In genomic region chr2:229392214-229392613, GRCh38 we compare ENCODE assay signal across 18 cellular contexts.
DNase-seq lines count a peak whose midpoint lies in the region; ATAC-seq and TF ChIP-seq lines count a peak whose summit lies in the region.
"Had no signal": no experiment of that assay in that cellular context is flagged by ENCODE, and none has a peak within 500 bp of the region (broad histone marks: within the 10 kb centered on the region; RNA-seq: fewer than 3 reads in every experiment).

No MANE protein-coding gene starts in this region.

- TF ChIP-seq POLR2A in breast epithelium (IDR thresholded peaks at IDR 0.05): no peak

- peaks cover 57% of the 10 kb centered on the region for H3K36me3 Mint-ChIP-seq in MCF 10A (ENCODE audit: insufficient read depth, unreplicated experiment)
- H3K36me3 Mint-ChIP-seq: CD8-positive, alpha-beta memory T cell had no signal

- H3K4me1 ChIP-seq in breast epithelium: no peaks in the 10 kb centered on the region
- H3K4me1 ChIP-seq in upper lobe of right lung: peaks cover 7% of the 10 kb centered on the region
- H3K4me1 ChIP-seq in SK-N-SH (ENCODE audit: control insufficient read depth in 1 of 2, insufficient read depth in 2 of 2, low read depth in 1 of 2, low read length in 1 of 2): no peaks in the 10 kb centered on the region
- H3K4me1 ChIP-seq: transverse colon had no signal

- TF ChIP-seq CTCF in MCF 10A (IDR thresholded peaks at IDR 0.05; ENCODE audit: unreplicated experiment) (no peak), breast epithelium (IDR thresholded peaks at IDR 0.05) (no peak), fibroblast of pulmonary artery (IDR thresholded peaks at IDR 0.05; ENCODE audit: low read length, missing control alignments) (no peak), upper lobe of right lung (IDR thresholded peaks at IDR 0.05) (no peak), SK-N-SH (IDR thresholded peaks at IDR 0.05) (no peak)

- no peak for TF ChIP-seq RAD21 in SK-N-SH (IDR thresholded peaks at IDR 0.05; ENCODE audit: low read length)

- ATAC-seq in upper lobe of right lung: peak; percentile 65
- ATAC-seq in HG03520 (IDR thresholded peaks at IDR 0.05; ENCODE audit: unreplicated experiment): no peak
- ATAC-seq: GM23338 had no signal

- no peaks in the 10 kb centered on the region for H3K79me2 ChIP-seq in SK-N-SH (ENCODE audit: insufficient read depth)

- peaks cover 3% of the 10 kb centered on the region for H3K9me3 Mint-ChIP-seq in MCF 10A (ENCODE audit: unreplicated experiment)

- no peak overlapping the region for H3K4me3 ChIP-seq in breast epithelium
- no peak overlapping the region for H3K4me3 ChIP-seq in fibroblast of pulmonary artery (replicated peaks; ENCODE audit: low read depth, low read length)
- H3K4me3 ChIP-seq in upper lobe of right lung: no peak overlapping the region
- no peak overlapping the region for H3K4me3 ChIP-seq in SK-N-SH (ENCODE audit: low read depth in 2 of 2, low read length in 1 of 2)
- H3K4me3 ChIP-seq: GM23338, transverse colon had no signal

- H3K27ac Mint-ChIP-seq in MCF 10A (ENCODE audit: low read depth, unreplicated experiment): peak overlapping the region; percentile 16
- H3K27ac Mint-ChIP-seq: CD8-positive, alpha-beta memory T cell; GM23338 had no signal

- H3K9me2 ChIP-seq in SK-N-SH: no peaks in the 10 kb centered on the region

- POLR2A ChIA-PET in MCF 10A (lab: Yijun Ruan, JAX): interaction anchor here (1.1 kb wide), 1 partner anchor 34 kb away, joined by 3 read pairs; no protein-coding TSS in a partner anchor
- POLR2A ChIA-PET in SK-N-SH (lab: Yijun Ruan, JAX): no interaction called here

- no peaks in the 10 kb centered on the region for H3F3A ChIP-seq in SK-N-SH (replicated peaks; ENCODE audit: insufficient read depth)

- DNase-seq in MCF 10A (ENCODE audit: unreplicated experiment) (no peak), breast epithelium (ENCODE audit: low spot score in 2 of 2) (no peak), fibroblast of pulmonary artery (ENCODE audit: low read depth) (peak; percentile 87), medulla oblongata (ENCODE audit: extremely low spot score) (peak; percentile 79), upper lobe of right lung (no peak), SK-N-SH (no peak), HuH-7 (ENCODE audit: low spot score) (no peak)
- DNase-seq: 8988T; activated CD4-positive, alpha-beta T cell treated with anti-CD3 and anti-CD28 coated beads, Interleukin-2, amount 50 U/mL, for 4 hours; CD8-positive, alpha-beta memory T cell; DND-41; Karpas-422; NCI-H1694; OCI-M1; transverse colon had no signal

- no peak overlapping the region for H2AFZ ChIP-seq in SK-N-SH (ENCODE audit: low read depth)
- H2AFZ ChIP-seq: GM23338 had no signal

- no peak for TF ChIP-seq EP300 in SK-N-SH (IDR thresholded peaks at IDR 0.05; ENCODE audit: borderline replicate concordance in 1 of 2, low read depth in 1 of 2, low read length in 1 of 2)

- H3K4me1 Mint-ChIP-seq in MCF 10A (ENCODE audit: insufficient read depth, unreplicated experiment): no peaks in the 10 kb centered on the region
- H3K4me1 Mint-ChIP-seq: CD8-positive, alpha-beta memory T cell; neural crest cell had no signal

- WGBS in SK-N-SH (ENCODE audit: low lambda C conversion rate): 25% methylated on average over 2 of the region's 2 CpGs

- intact Hi-C loops in MCF 10A (cut with micrococcal nuclease): no loop called here
- intact Hi-C loops in breast epithelium (cut with DNase I; ENCODE audit: low total_unique reads): no loop called here
- intact Hi-C loops in upper lobe of right lung (cut with DNase I): no loop called here

- no peaks in the 10 kb centered on the region for H4K20me1 ChIP-seq in SK-N-SH (ENCODE audit: insufficient read depth)

- H3K4me3 Mint-ChIP-seq in MCF 10A (ENCODE audit: unreplicated experiment): no peak overlapping the region
- H3K4me3 Mint-ChIP-seq: CD8-positive, alpha-beta memory T cell; GM23338; neural crest cell had no signal

- H3K4me2 ChIP-seq in SK-N-SH: no peak overlapping the region
- H3K4me2 ChIP-seq: GM23338 had no signal

- CTCF ChIA-PET in MCF 10A (lab: Yijun Ruan, JAX) (interaction anchor here (0.6 to 0.7 kb wide), 2 partner anchors 52 to 91 kb away, joined by 4 read pairs; no protein-coding TSS in a partner anchor), SK-N-SH (lab: Yijun Ruan, JAX) (no interaction called here)

- H3K27me3 ChIP-seq in breast epithelium: no peaks in the 10 kb centered on the region
- no peaks in the 10 kb centered on the region for H3K27me3 ChIP-seq in upper lobe of right lung
- no peaks in the 10 kb centered on the region for H3K27me3 ChIP-seq in SK-N-SH (ENCODE audit: insufficient read depth)
- H3K27me3 ChIP-seq: transverse colon had no signal

- no peaks in the 10 kb centered on the region for H3K27me3 Mint-ChIP-seq in MCF 10A (ENCODE audit: insufficient read depth, unreplicated experiment)
- H3K27me3 Mint-ChIP-seq: CD8-positive, alpha-beta memory T cell had no signal

- peak overlapping the region in 1 of 2 donors; percentile 59 for H3K27ac ChIP-seq in breast epithelium
- peak overlapping the region; percentile 36 for H3K27ac ChIP-seq in upper lobe of right lung
- H3K27ac ChIP-seq in SK-N-SH (ENCODE audit: low read depth in 2 of 2, low read length in 1 of 2): no peak overlapping the region

- H3K36me3 ChIP-seq in breast epithelium: no peaks in the 10 kb centered on the region
- no peaks in the 10 kb centered on the region for H3K36me3 ChIP-seq in upper lobe of right lung
- H3K36me3 ChIP-seq in SK-N-SH (replicated peaks in 1 of 2; ENCODE audit: control insufficient read depth in 1 of 2, insufficient read depth in 2 of 2, low read length in 1 of 2): no peaks in the 10 kb centered on the region
- H3K36me3 ChIP-seq: transverse colon had no signal

- no peak overlapping the region for H3K9ac ChIP-seq in SK-N-SH

- BruUV-seq in MCF 10A (replicated peaks; lab: Mats Ljungman, UMichigan): no TSS peak

- peaks cover 0 to 5% of the 10 kb centered on the region in 2 donors for H3K9me3 ChIP-seq in breast epithelium
- no peaks in the 10 kb centered on the region for H3K9me3 ChIP-seq in upper lobe of right lung
- H3K9me3 ChIP-seq in SK-N-SH: no peaks in the 10 kb centered on the region
- H3K9me3 ChIP-seq: transverse colon had no signal

TF ChIP-seq in SK-N-SH, 30 proteins besides CTCF, POLR2A, EP300 and RAD21 (continues in another document):
- no peak for TF ChIP-seq USF2 (IDR thresholded peaks at IDR 0.05; ENCODE audit: borderline replicate concordance, low read depth, low read length)
- TF ChIP-seq RCOR1 (IDR thresholded peaks at IDR 0.05; ENCODE audit: low read length): no peak
- TF ChIP-seq RFX5 (IDR thresholded peaks at IDR 0.05; ENCODE audit: low read length): no peak
- no peak for TF ChIP-seq GATA2 (CRISPR knock-in tag; IDR thresholded peaks at IDR 0.05)
- TF ChIP-seq ELF1 (IDR thresholded peaks at IDR 0.05): no peak
- no peak for TF ChIP-seq REST (IDR thresholded peaks at IDR 0.05; ENCODE audit: low read depth, low read length)
- no peak for TF ChIP-seq FOXJ3 (CRISPR knock-in tag; IDR thresholded peaks at IDR 0.05)
- no peak for TF ChIP-seq YY1 (IDR thresholded peaks at IDR 0.05; ENCODE audit: low read depth)
- TF ChIP-seq NFIC (IDR thresholded peaks at IDR 0.05; ENCODE audit: borderline replicate concordance): no peak
- TF ChIP-seq MXI1 (IDR thresholded peaks at IDR 0.05; ENCODE audit: low read depth, low read length): no peak
- TF ChIP-seq, protein P1, sequence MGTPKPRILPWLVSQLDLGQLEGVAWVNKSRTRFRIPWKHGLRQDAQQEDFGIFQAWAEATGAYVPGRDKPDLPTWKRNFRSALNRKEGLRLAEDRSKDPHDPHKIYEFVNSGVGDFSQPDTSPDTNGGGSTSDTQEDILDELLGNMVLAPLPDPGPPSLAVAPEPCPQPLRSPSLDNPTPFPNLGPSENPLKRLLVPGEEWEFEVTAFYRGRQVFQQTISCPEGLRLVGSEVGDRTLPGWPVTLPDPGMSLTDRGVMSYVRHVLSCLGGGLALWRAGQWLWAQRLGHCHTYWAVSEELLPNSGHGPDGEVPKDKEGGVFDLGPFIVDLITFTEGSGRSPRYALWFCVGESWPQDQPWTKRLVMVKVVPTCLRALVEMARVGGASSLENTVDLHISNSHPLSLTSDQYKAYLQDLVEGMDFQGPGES (IDR thresholded peaks at IDR 0.05; ENCODE audit: low read depth, low read length): no peak
- no peak for TF ChIP-seq MEF2A (IDR thresholded peaks at IDR 0.05; ENCODE audit: borderline replicate concordance, low read depth)

Comparison
In these comparisons a context has a peak if more than half of its experiments do, and no peak if none do; other contexts are left out.
1. DNase-seq: peak in fibroblast of pulmonary artery (single experiment) and medulla oblongata (single experiment); none in MCF 10A (single experiment), breast epithelium (0 of 2), upper lobe of right lung (single experiment), SK-N-SH (single experiment) and HuH-7 (single experiment).